In genomic region chr2:237967463-237967871, GRCh38 we compare ENCODE assay signal across 8 cellular contexts. TPM values are rescaled to one million over a fixed set of nuclear protein-coding genes. Genes with fewer than 3 reads are reported as not detected.
DNase-seq lines count a peak whose midpoint lies in the region; ATAC-seq, FAIRE-seq and TF ChIP-seq lines count a peak whose summit lies in the region.

No MANE protein-coding gene starts in this region.

- H3K27ac ChIP-seq in VCaP, result peak overlapping the region; percentile 74
- H3K27ac ChIP-seq in endothelial cell of umbilical vein (ENCODE audit: insufficient read depth, low read depth, low read length), result no peak overlapping the region
- H3K27ac ChIP-seq in mucosa of rectum (ENCODE audit: low read depth in 2 of 2, low read length in 2 of 2), result peak overlapping the region in 1 of 2 donors; percentile 32

- no peak for TF ChIP-seq POLR2A in endothelial cell of umbilical vein (IDR thresholded peaks at IDR 0.05; ENCODE audit: low read depth, low read length)

- POLR2A ChIA-PET in endothelial cell of umbilical vein (lab: Charles Lee), result no interaction called here

- peak overlapping the region; percentile 45 for H3K9ac ChIP-seq in endothelial cell of umbilical vein (replicated peaks; ENCODE audit: extremely low read depth, insufficient read depth, low read length)
- H3K9ac ChIP-seq in mucosa of rectum (ENCODE audit: low read depth in 1 of 2, low read length in 2 of 2), result peak overlapping the region; percentile 54 to 72

- H3K27me3 ChIP-seq in endothelial cell of umbilical vein (ENCODE audit: control insufficient read depth in 2 of 2, insufficient read depth in 2 of 2, low read length in 2 of 2) (no peaks in the 10 kb centered on the region), mucosa of rectum (ENCODE audit: control insufficient read depth in 2 of 2, insufficient read depth in 2 of 2, low read length in 2 of 2) (no peaks in the 10 kb centered on the region)

- H3K4me3 ChIP-seq in endothelial cell of umbilical vein (replicated peaks in 1 of 3; ENCODE audit: insufficient read depth in 1 of 3, low read depth in 1 of 3, low read length in 3 of 3) (peak overlapping the region; percentile 17 to 65 (median 49)), mucosa of rectum (ENCODE audit: low read length in 2 of 2) (peak overlapping the region; percentile 68 to 70)

- peak overlapping the region; percentile 76 for H3K4me2 ChIP-seq in endothelial cell of umbilical vein (ENCODE audit: insufficient read depth, low read length)

- intact Hi-C loops in endothelial cell of umbilical vein (cut with micrococcal nuclease), result loop anchor here (2.0 to 10.0 kb wide), 4 partner anchors 101 to 295 kb away; partner anchors contain the start of genes HES6 and RAMP1

- no peaks in the 10 kb centered on the region for H3K9me1 ChIP-seq in endothelial cell of umbilical vein (replicated peaks; ENCODE audit: control insufficient read depth, extremely low read depth, insufficient read depth, low read length)

- TF ChIP-seq CTCF in VCaP (conservative IDR thresholded peaks at IDR 0.05) (no peak), endothelial cell of umbilical vein (IDR thresholded peaks at IDR 0.05; ENCODE audit: extremely low read depth in 1 of 2, insufficient read depth in 1 of 2, low read depth in 1 of 2, low read length in 2 of 2) (no peak)

- dilution Hi-C loops in endothelial cell of umbilical vein (cut with MboI; ENCODE audit: extremely low pct_ligation_motif_present, low sequenced_read_pairs), result no loop called here

- CTCF ChIA-PET in endothelial cell of umbilical vein (lab: Charles Lee), result no interaction called here

- ATAC-seq in HG02678 (IDR thresholded peaks at IDR 0.05; ENCODE audit: unreplicated experiment), result no peak

- H3K36me3 ChIP-seq in endothelial cell of umbilical vein (ENCODE audit: control insufficient read depth in 2 of 2, extremely low read depth in 1 of 2, insufficient read depth in 2 of 2, low read length in 2 of 2) (no peaks in the 10 kb centered on the region), mucosa of rectum (ENCODE audit: control insufficient read depth in 2 of 2, insufficient read depth in 2 of 2, low read length in 2 of 2) (peaks cover 0 to 3% of the 10 kb centered on the region in 2 donors)

- H3K9me3 ChIP-seq in endothelial cell of umbilical vein (replicated peaks; ENCODE audit: control insufficient read depth, insufficient read depth, low read length) (no peaks in the 10 kb centered on the region), mucosa of rectum (ENCODE audit: control insufficient read depth in 2 of 2, low read length in 2 of 2) (peaks cover 0 to 3% of the 10 kb centered on the region in 2 donors)

- peak; percentile 18 for DNase-seq in stimulated activated CD4-positive, alpha-beta T cell treated with anti-CD3 and anti-CD28 coated beads, Interleukin-4, amount 100 ng/mL, for 1 hour
- DNase-seq in stimulated activated CD4-positive, alpha-beta T cell treated with anti-CD3 and anti-CD28 coated beads, Interleukin-12 subunit alpha, Interleukin-12 subunit beta, amount 100 ng/mL, for 4 hours, result no peak
- DNase-seq in endothelial cell of umbilical vein (ENCODE audit: low read depth, low spot score) (peak; percentile 35), NCI-H524 (lab: John Stamatoyannopoulos, UW) (no peak), SIG-M5 treated with dmso at 0.1 percent for 504 hours (lab: John Stamatoyannopoulos, UW; ENCODE audit: unreplicated experiment) (no peak)

- BruUV-seq in endothelial cell of umbilical vein (replicated peaks; lab: Mats Ljungman, UMichigan), result no TSS peak

- H3K79me2 ChIP-seq in endothelial cell of umbilical vein (ENCODE audit: control insufficient read depth, insufficient read depth, low read length), result peaks cover 45% of the 10 kb centered on the region

- H2AFZ ChIP-seq in endothelial cell of umbilical vein (ENCODE audit: low read depth, low read length), result peak overlapping the region; percentile 75

- H4K20me1 ChIP-seq in endothelial cell of umbilical vein (replicated peaks; ENCODE audit: control insufficient read depth, extremely low read depth, insufficient read depth, low read length), result no peaks in the 10 kb centered on the region

- H3K4me1 ChIP-seq in endothelial cell of umbilical vein (ENCODE audit: control insufficient read depth, extremely low read depth, insufficient read depth, low read length) (peaks cover 10% of the 10 kb centered on the region), mucosa of rectum (ENCODE audit: control insufficient read depth in 2 of 2, insufficient read depth in 2 of 2, low read length in 2 of 2) (peaks cover 12 to 24% of the 10 kb centered on the region in 2 donors)

- no peak for FAIRE-seq in endothelial cell of umbilical vein (lab: Jason Lieb, UNC)

TF ChIP-seq in endothelial cell of umbilical vein, 7 proteins besides CTCF, POLR2A, EP300 and RAD21:
- no peak for TF ChIP-seq MAX (IDR thresholded peaks at IDR 0.05; ENCODE audit: insufficient read depth, insufficient read length)
- TF ChIP-seq FOS (IDR thresholded peaks at IDR 0.05; ENCODE audit: borderline replicate concordance, insufficient read depth, low read length), result no peak
- TF ChIP-seq GATA2 (IDR thresholded peaks at IDR 0.05; ENCODE audit: insufficient read depth, insufficient read length, low read depth, low read length), result no peak
- TF ChIP-seq POLR2AphosphoS5 (IDR thresholded peaks at IDR 0.05; ENCODE audit: insufficient read depth, low read depth, low read length), result no peak
- no peak for TF ChIP-seq JUN (IDR thresholded peaks at IDR 0.05; ENCODE audit: borderline replicate concordance, insufficient read depth, insufficient read length, low read depth)
- TF ChIP-seq EZH2 (IDR thresholded peaks at IDR 0.05; ENCODE audit: borderline replicate concordance, low read depth, low read length, severe bottlenecking), result no peak
- no peak for TF ChIP-seq MYC (IDR thresholded peaks at IDR 0.05; ENCODE audit: low read depth, low read length)

RNA-seq across cellular contexts. Expression of gene UBE2F, which starts 0.7 kb away (rescaled TPM):
- total RNA-seq in endothelial cell of umbilical vein, result 42.3 and 47.4 TPM in 2 replicates
- 31.6 and 45.6 TPM in 2 replicates for polyA plus RNA-seq in endothelial cell of umbilical vein
- polyA plus RNA-seq in endothelial cell of umbilical vein (2011; cell fraction: cytosol; rRNA removed), result 52.3 and 57.1 TPM in 2 replicates
- polyA plus RNA-seq in endothelial cell of umbilical vein (2011; cell fraction: nucleus; rRNA removed), result 21.3 and 25.7 TPM in 2 replicates
- 57.7 and 58.4 TPM in 2 replicates for polyA plus RNA-seq in endothelial cell of umbilical vein (2012)
- 12.1 and 18.9 TPM in 2 replicates for polyA minus RNA-seq in endothelial cell of umbilical vein
- 13.7 TPM for polyA minus RNA-seq in endothelial cell of umbilical vein (2011; cell fraction: cytosol; rRNA and poly(A)+ RNA removed)
- 13.8 and 13.9 TPM in 2 replicates for polyA minus RNA-seq in endothelial cell of umbilical vein (2011; cell fraction: nucleus; rRNA and poly(A)+ RNA removed)

Comparison
In these comparisons a context has a peak if more than half of its experiments do, and no peak if none do; other contexts are left out.
1. DNase-seq: peak in stimulated activated CD4-positive, alpha-beta T cell treated with anti-CD3 and anti-CD28 coated beads, Interleukin-4, amount 100 ng/mL, for 1 hour (single experiment) and endothelial cell of umbilical vein (single experiment); none in stimulated activated CD4-positive, alpha-beta T cell treated with anti-CD3 and anti-CD28 coated beads, Interleukin-12 subunit alpha, Interleukin-12 subunit beta, amount 100 ng/mL, for 4 hours (single experiment), NCI-H524 (0 of 2) and SIG-M5 treated with dmso at 0.1 percent for 504 hours (single experiment).